13 cellular contexts compared by ENCODE assay signal in genomic region chr12:12467222-12467621, GRCh38.
DNase-seq lines count a peak whose midpoint lies in the region; ATAC-seq and TF ChIP-seq lines count a peak whose summit lies in the region.
"Had no signal": no experiment of that assay in that cellular context is flagged by ENCODE, and none has a peak within 500 bp of the region (broad histone marks: within the 10 kb centered on the region; RNA-seq: fewer than 3 reads in every experiment).

No MANE protein-coding gene starts in this region.

- H3K4me3 Mint-ChIP-seq in dendritic cell treated with granulocyte-macrophage colony-stimulating factor and Interleukin-4, amounts not matched to agents 40 ng/mL and 50 ng/mL, for 4 days: no peak overlapping the region
- H3K4me3 Mint-ChIP-seq in WTC11: no peak overlapping the region

- H3K27me3 Mint-ChIP-seq in dendritic cell treated with granulocyte-macrophage colony-stimulating factor and Interleukin-4, amounts not matched to agents 40 ng/mL and 50 ng/mL, for 4 days: no peaks in the 10 kb centered on the region
- peaks cover 2% of the 10 kb centered on the region for H3K27me3 Mint-ChIP-seq in WTC11 (ENCODE audit: low read depth)

- H3K27ac ChIP-seq in HL-60 (replicated peaks): peak overlapping the region; percentile 83
- H3K27ac ChIP-seq: SJSA1, testis had no signal

- H3K9me3 Mint-ChIP-seq in dendritic cell treated with granulocyte-macrophage colony-stimulating factor and Interleukin-4, amounts not matched to agents 40 ng/mL and 50 ng/mL, for 4 days: no peaks in the 10 kb centered on the region
- peaks cover 24% of the 10 kb centered on the region for H3K9me3 Mint-ChIP-seq in WTC11

- ATAC-seq in GM21576 (IDR thresholded peaks at IDR 0.05; ENCODE audit: unreplicated experiment) (no peak), WTC11 (no peak)

- TF ChIP-seq CTCF in HL-60 (IDR thresholded peaks at IDR 0.05; ENCODE audit: insufficient read depth, low read length) (no peak), WTC11 (IDR thresholded peaks at IDR 0.05) (no peak)

- DNase-seq in HL-60 (ENCODE audit: low read depth in 1 of 2, low spot score in 1 of 2) (no peak), DMS153 treated with DMSO at 0.1 percent for 48 hours (lab: John Stamatoyannopoulos, UW; ENCODE audit: unreplicated experiment) (no peak), NCI-H128 (lab: John Stamatoyannopoulos, UW; ENCODE audit: unreplicated experiment) (no peak), WTC11 (ENCODE audit: low spot score) (no peak)
- peak; percentile 61 for DNase-seq in activated CD4-positive, alpha-beta T cell treated with anti-CD3 and anti-CD28 coated beads, Interleukin-2, amount 50 U/mL, for 1 hour
- peak; percentile 44 for DNase-seq in stimulated activated CD4-positive, alpha-beta T cell treated with anti-CD3 and anti-CD28 coated beads, Interleukin-4, amount 100 ng/mL, for 24 hours
- DNase-seq: DMS 273 treated with DMSO at 0.1 percent for 48 hours, heart left ventricle, NCI-H446 treated with DMSO at 0.1 percent for 48 hours, testis had no signal

- H3K36me3 Mint-ChIP-seq in dendritic cell treated with granulocyte-macrophage colony-stimulating factor and Interleukin-4, amounts not matched to agents 40 ng/mL and 50 ng/mL, for 4 days (ENCODE audit: low read depth): peaks cover 63% of the 10 kb centered on the region
- peaks cover 30% of the 10 kb centered on the region for H3K36me3 Mint-ChIP-seq in WTC11

- CTCF ChIA-PET in WTC11 (lab: Charles Lee): no interaction called here

- peak overlapping the region; percentile 54 for H3K27ac Mint-ChIP-seq in dendritic cell treated with granulocyte-macrophage colony-stimulating factor and Interleukin-4, amounts not matched to agents 40 ng/mL and 50 ng/mL, for 4 days
- H3K27ac Mint-ChIP-seq in WTC11: no peak overlapping the region

- intact Hi-C loops in dendritic cell treated with granulocyte-macrophage colony-stimulating factor and Interleukin-4, amounts not matched to agents 40 ng/mL and 50 ng/mL, for 4 days (cut with micrococcal nuclease): no loop called here

- POLR2A ChIA-PET in WTC11 (lab: Charles Lee): interaction anchor here (0.5 kb wide), 1 partner anchor 86 kb away, joined by 3 read pairs; no protein-coding TSS in a partner anchor

- no peak overlapping the region for H3K4me3 ChIP-seq in HL-60 (replicated peaks; ENCODE audit: insufficient read depth, low read length)
- H3K4me3 ChIP-seq: heart left ventricle, SJSA1, testis had no signal

- peaks cover 30% of the 10 kb centered on the region for H3K4me1 Mint-ChIP-seq in dendritic cell treated with granulocyte-macrophage colony-stimulating factor and Interleukin-4, amounts not matched to agents 40 ng/mL and 50 ng/mL, for 4 days (ENCODE audit: low read depth)
- peaks cover 7% of the 10 kb centered on the region for H3K4me1 Mint-ChIP-seq in WTC11

- H3K27me3 ChIP-seq in HL-60 (ENCODE audit: insufficient read depth, poor library complexity, severe bottlenecking): no peaks in the 10 kb centered on the region
- H3K27me3 ChIP-seq: heart left ventricle, SJSA1, testis had no signal

TF ChIP-seq in WTC11, 78 proteins besides CTCF, POLR2A, EP300 and RAD21:
- TF ChIP-seq ZNF138 (CRISPR knock-in tag; conservative IDR thresholded peaks at IDR 0.05) (no peak), ZNF532 (CRISPR knock-in tag; IDR thresholded peaks at IDR 0.05; ENCODE audit: borderline replicate concordance) (no peak), CREM (CRISPR knock-in tag; IDR thresholded peaks at IDR 0.05) (no peak), ZMAT4 (CRISPR knock-in tag; IDR thresholded peaks at IDR 0.05) (no peak), ZNF121 (CRISPR knock-in tag; IDR thresholded peaks at IDR 0.05) (no peak)

Comparison
In these comparisons a context has a peak if more than half of its experiments do, and no peak if none do; other contexts are left out.
1. DNase-seq: peak in activated CD4-positive, alpha-beta T cell treated with anti-CD3 and anti-CD28 coated beads, Interleukin-2, amount 50 U/mL, for 1 hour (single experiment) and stimulated activated CD4-positive, alpha-beta T cell treated with anti-CD3 and anti-CD28 coated beads, Interleukin-4, amount 100 ng/mL, for 24 hours (single experiment); none in HL-60 (0 of 2), DMS153 treated with DMSO at 0.1 percent for 48 hours (single experiment), NCI-H128 (single experiment) and WTC11 (single experiment).